ENCODE assay signal across 1 cellular context in genomic region chr18:47248610-47249343, GRCh38.
TF ChIP-seq lines count a peak whose summit lies in the region.

No MANE protein-coding gene starts in this region.

TF ChIP-seq in WTC11, 78 proteins besides CTCF, POLR2A, EP300 and RAD21 (continued from another document and continues in another):
- TF ChIP-seq ARID4B (CRISPR knock-in tag; IDR thresholded peaks at IDR 0.05; ENCODE audit: borderline replicate concordance): peak; percentile 70; the same call in 1 of the 2 replicates
- no peak for TF ChIP-seq E2F1 (CRISPR knock-in tag; IDR thresholded peaks at IDR 0.05)
- no peak for TF ChIP-seq ZNF423 (CRISPR knock-in tag; IDR thresholded peaks at IDR 0.05)
- no peak for TF ChIP-seq ERG (CRISPR knock-in tag; IDR thresholded peaks at IDR 0.05)
- no peak for TF ChIP-seq ZNF671 (CRISPR knock-in tag; IDR thresholded peaks at IDR 0.05)
- no peak for TF ChIP-seq ZNF317 (CRISPR knock-in tag; IDR thresholded peaks at IDR 0.05; ENCODE audit: borderline replicate concordance, low read depth)
- TF ChIP-seq CREM (CRISPR knock-in tag; IDR thresholded peaks at IDR 0.05): no peak
- TF ChIP-seq GABPB1 (CRISPR knock-in tag; IDR thresholded peaks at IDR 0.05): no peak
- TF ChIP-seq ZNF532 (CRISPR knock-in tag; IDR thresholded peaks at IDR 0.05; ENCODE audit: borderline replicate concordance): no peak
- TF ChIP-seq ZNF263 (CRISPR knock-in tag; IDR thresholded peaks at IDR 0.05; ENCODE audit: low read depth): no peak
- TF ChIP-seq MXD4 (CRISPR knock-in tag; IDR thresholded peaks at IDR 0.05; ENCODE audit: borderline replicate concordance): no peak
- no peak for TF ChIP-seq ATF6 (CRISPR knock-in tag; IDR thresholded peaks at IDR 0.05)
- TF ChIP-seq ZNF425 (CRISPR knock-in tag; conservative IDR thresholded peaks at IDR 0.05): no peak
- peak; percentile 15; the same call in 1 of the 2 replicates for TF ChIP-seq FOXP4 (CRISPR knock-in tag; IDR thresholded peaks at IDR 0.05)
- no peak for TF ChIP-seq ZNF281 (CRISPR knock-in tag; IDR thresholded peaks at IDR 0.05)
- no peak for TF ChIP-seq E2F4 (CRISPR knock-in tag; IDR thresholded peaks at IDR 0.05; ENCODE audit: borderline replicate concordance, low read depth)
- TF ChIP-seq ZNF416 (CRISPR knock-in tag; IDR thresholded peaks at IDR 0.05): no peak
- no peak for TF ChIP-seq GRHL2 (CRISPR knock-in tag; IDR thresholded peaks at IDR 0.05; ENCODE audit: insufficient replicate concordance, severe bottlenecking)
- TF ChIP-seq PRRX2 (CRISPR knock-in tag; IDR thresholded peaks at IDR 0.05): no peak
- TF ChIP-seq ZNF396 (CRISPR knock-in tag; IDR thresholded peaks at IDR 0.05; ENCODE audit: borderline replicate concordance): no peak
- TF ChIP-seq USF1 (CRISPR knock-in tag; IDR thresholded peaks at IDR 0.05): no peak
- TF ChIP-seq CDX4 (CRISPR knock-in tag; IDR thresholded peaks at IDR 0.05; ENCODE audit: borderline replicate concordance): no peak
- TF ChIP-seq ETV6 (CRISPR knock-in tag; IDR thresholded peaks at IDR 0.05): no peak
- no peak for TF ChIP-seq IRF1 (CRISPR knock-in tag; IDR thresholded peaks at IDR 0.05)
- peak; percentile 76 for TF ChIP-seq MAX (CRISPR knock-in tag; IDR thresholded peaks at IDR 0.05)
- peak; percentile 59; the same call in 1 of the 2 replicates for TF ChIP-seq FOXP1 (CRISPR knock-in tag; IDR thresholded peaks at IDR 0.05; ENCODE audit: borderline replicate concordance)
